ENCODE assay signal across 11 cellular contexts in the genomic region with DNA sequence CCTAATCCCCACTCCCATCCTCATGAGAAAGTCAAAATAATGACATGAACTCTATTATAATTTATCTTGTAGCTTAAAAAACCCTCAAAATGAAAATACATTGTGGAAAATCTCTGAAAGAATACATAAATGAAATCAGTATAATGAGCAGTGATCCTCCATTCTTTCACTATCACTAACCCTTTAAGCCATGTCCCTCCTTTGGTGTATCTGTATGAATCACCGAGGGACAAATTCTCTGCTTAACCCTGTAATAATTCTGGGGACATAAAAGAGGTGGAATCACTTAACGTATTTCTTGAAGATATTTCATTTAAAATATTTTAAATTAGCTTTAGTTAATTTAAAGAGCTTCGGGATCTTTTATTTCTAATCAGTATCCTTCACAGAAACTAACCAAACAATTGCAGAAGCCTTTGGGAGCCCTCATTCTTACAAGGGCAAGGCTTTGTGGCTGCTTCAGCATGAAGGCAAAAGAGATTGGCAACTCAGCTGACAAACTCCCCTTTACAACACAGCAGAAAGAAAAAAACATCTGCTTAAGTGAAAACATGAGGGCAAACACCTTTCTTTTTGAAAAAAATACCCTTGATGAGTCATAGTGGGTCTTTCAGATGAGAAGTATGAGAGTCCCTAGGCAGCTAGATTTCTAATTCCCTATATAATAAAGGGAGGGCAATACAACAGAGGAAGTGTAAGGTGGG. TPM values are rescaled to one million over a fixed set of nuclear protein-coding genes. Genes with fewer than 3 reads are reported as not detected.
A peak's percentile ranks its signal among the peaks of the same experiment; 100 is the strongest.
DNase-seq lines count a peak whose midpoint lies in the region; ATAC-seq, FAIRE-seq and TF ChIP-seq lines count a peak whose summit lies in the region.
"Had no signal": no experiment of that assay in that cellular context is flagged by ENCODE, and none has a peak within 500 bp of the region (broad histone marks: within the 10 kb centered on the region; RNA-seq: fewer than 3 reads in every experiment).

No MANE protein-coding gene starts in this region.

- no peaks in the 10 kb centered on the region for H3K27me3 Mint-ChIP-seq in astrocyte (ENCODE audit: low read depth, unreplicated experiment)

- CTCF ChIA-PET in SK-N-SH (lab: Yijun Ruan, JAX): no interaction called here

- POLR2A ChIA-PET in SK-N-SH (lab: Yijun Ruan, JAX): no interaction called here

- intact Hi-C loops in ovary (cut with DNase I): no loop called here

- H3K9me3 ChIP-seq in astrocyte (ENCODE audit: insufficient read depth, low read depth, low read length): no peaks in the 10 kb centered on the region
- no peaks in the 10 kb centered on the region for H3K9me3 ChIP-seq in upper lobe of left lung
- H3K9me3 ChIP-seq in SK-N-SH: no peaks in the 10 kb centered on the region
- H3K9me3 ChIP-seq in ovary: no peaks in the 10 kb centered on the region

- H3K9me2 ChIP-seq in SK-N-SH: no peaks in the 10 kb centered on the region

- H3K27ac Mint-ChIP-seq in astrocyte (ENCODE audit: unreplicated experiment): no peak overlapping the region

- H3K36me3 ChIP-seq in astrocyte (ENCODE audit: insufficient read depth, low read length): no peaks in the 10 kb centered on the region
- no peaks in the 10 kb centered on the region for H3K36me3 ChIP-seq in upper lobe of left lung
- H3K36me3 ChIP-seq in SK-N-SH (replicated peaks in 1 of 2; ENCODE audit: control insufficient read depth in 1 of 2, insufficient read depth in 2 of 2, low read length in 1 of 2): no peaks in the 10 kb centered on the region
- no peaks in the 10 kb centered on the region for H3K36me3 ChIP-seq in ovary

- TF ChIP-seq EP300 in upper lobe of left lung (IDR thresholded peaks at IDR 0.05) (no peak), SK-N-SH (IDR thresholded peaks at IDR 0.05; ENCODE audit: borderline replicate concordance in 1 of 2, low read depth in 1 of 2, low read length in 1 of 2) (no peak), ovary (IDR thresholded peaks at IDR 0.05) (no peak)

- no peaks in the 10 kb centered on the region for H3K27me3 ChIP-seq in astrocyte (ENCODE audit: insufficient read depth, low read length)
- no peaks in the 10 kb centered on the region for H3K27me3 ChIP-seq in upper lobe of left lung
- no peaks in the 10 kb centered on the region for H3K27me3 ChIP-seq in SK-N-SH (ENCODE audit: insufficient read depth)
- no peaks in the 10 kb centered on the region for H3K27me3 ChIP-seq in ovary

- H2AFZ ChIP-seq in astrocyte (ENCODE audit: low read depth, low read length) (no peak overlapping the region), SK-N-SH (ENCODE audit: low read depth) (no peak overlapping the region)

- H3K27ac ChIP-seq in astrocyte (ENCODE audit: low read depth, low read length) (no peak overlapping the region), upper lobe of left lung (no peak overlapping the region), SK-N-SH (ENCODE audit: low read depth in 2 of 2, low read length in 1 of 2) (no peak overlapping the region), ovary (no peak overlapping the region)

- H3K4me3 Mint-ChIP-seq in astrocyte (ENCODE audit: unreplicated experiment): no peak overlapping the region

- H3K4me2 ChIP-seq in astrocyte (ENCODE audit: low read length) (no peak overlapping the region), SK-N-SH (no peak overlapping the region)

- H3K9ac ChIP-seq in astrocyte (ENCODE audit: low read length): no peak overlapping the region
- no peak overlapping the region for H3K9ac ChIP-seq in SK-N-SH

- 88 to 91% methylated on average over 3 of the region's 3 CpGs for WGBS in upper lobe of left lung, 2 donors
- WGBS in SK-N-SH (ENCODE audit: low lambda C conversion rate): 86% methylated on average over 3 of the region's 3 CpGs
- WGBS in ovary, 3 donors: 88 to 93% (median 91%) methylated on average over 3 of the region's 3 CpGs

- no peaks in the 10 kb centered on the region for H3K79me2 ChIP-seq in astrocyte (ENCODE audit: insufficient read depth, low read length)
- no peaks in the 10 kb centered on the region for H3K79me2 ChIP-seq in SK-N-SH (ENCODE audit: insufficient read depth)

- TF ChIP-seq POLR2A in upper lobe of left lung (IDR thresholded peaks at IDR 0.05): no peak
- TF ChIP-seq POLR2A in ovary (IDR thresholded peaks at IDR 0.05): no peak

- H3K4me1 Mint-ChIP-seq in astrocyte (ENCODE audit: low read depth, unreplicated experiment): peaks cover 3% of the 10 kb centered on the region

- H3K36me3 Mint-ChIP-seq in astrocyte (ENCODE audit: low read depth, unreplicated experiment): no peaks in the 10 kb centered on the region

- H3F3A ChIP-seq in SK-N-SH (replicated peaks; ENCODE audit: insufficient read depth): no peaks in the 10 kb centered on the region

- H3K4me3 ChIP-seq in astrocyte (ENCODE audit: insufficient read depth, low read depth, low read length) (no peak overlapping the region), upper lobe of left lung (no peak overlapping the region), SK-N-SH (ENCODE audit: low read depth in 2 of 2, low read length in 1 of 2) (no peak overlapping the region), ovary (no peak overlapping the region)

- H3K4me1 ChIP-seq in astrocyte (ENCODE audit: insufficient read depth, low read length) (no peaks in the 10 kb centered on the region), upper lobe of left lung (no peaks in the 10 kb centered on the region), SK-N-SH (ENCODE audit: control insufficient read depth in 1 of 2, insufficient read depth in 2 of 2, low read depth in 1 of 2, low read length in 1 of 2) (no peaks in the 10 kb centered on the region), ovary (ENCODE audit: insufficient read depth) (no peaks in the 10 kb centered on the region)

- TF ChIP-seq RAD21 in SK-N-SH (IDR thresholded peaks at IDR 0.05; ENCODE audit: low read length): no peak

- ATAC-seq in GM18858 (IDR thresholded peaks at IDR 0.05; ENCODE audit: unreplicated experiment): peak; percentile 98
- peak; percentile 93 for ATAC-seq in GM21423 (IDR thresholded peaks at IDR 0.05; ENCODE audit: unreplicated experiment)
- peak; percentile 87 for ATAC-seq in HG03095 (IDR thresholded peaks at IDR 0.05; ENCODE audit: unreplicated experiment)
- no peak for ATAC-seq in upper lobe of left lung (ENCODE audit: low FRiP score in 2 of 2)

- H4K20me1 ChIP-seq in astrocyte (ENCODE audit: insufficient read depth, low read length): no peaks in the 10 kb centered on the region
- no peaks in the 10 kb centered on the region for H4K20me1 ChIP-seq in SK-N-SH (ENCODE audit: insufficient read depth)

- peak; percentile 2 for DNase-seq in astrocyte (ENCODE audit: low read depth)
- no peak for DNase-seq in effector CD8-positive, alpha-beta T cell (lab: John Stamatoyannopoulos, UW)
- DNase-seq in upper lobe of left lung: no peak
- no peak for DNase-seq in SK-N-SH
- DNase-seq in ovary: no peak
- DNase-seq: activated naive CD4-positive, alpha-beta T cell treated with Interleukin-2 at 50 U/mL for 16 hours; NCI-H748 treated with DMSO at 0.1 percent for 48 hours had no signal

- no peaks in the 10 kb centered on the region for H3K9me3 Mint-ChIP-seq in astrocyte (ENCODE audit: unreplicated experiment)

- no peak for FAIRE-seq in astrocyte (lab: Jason Lieb, UNC)
- FAIRE-seq: TTC549 had no signal

- TF ChIP-seq CTCF in astrocyte (IDR thresholded peaks at IDR 0.05; ENCODE audit: insufficient read depth, low read depth, low read length): no peak
- TF ChIP-seq CTCF in upper lobe of left lung (IDR thresholded peaks at IDR 0.05): no peak
- no peak for TF ChIP-seq CTCF in SK-N-SH (IDR thresholded peaks at IDR 0.05)
- no peak for TF ChIP-seq CTCF in ovary (IDR thresholded peaks at IDR 0.05)

TF ChIP-seq in SK-N-SH, 30 proteins besides CTCF, POLR2A, EP300 and RAD21:
- TF ChIP-seq USF1 (IDR thresholded peaks at IDR 0.05; ENCODE audit: borderline replicate concordance, low read depth) (no peak), GABPA (IDR thresholded peaks at IDR 0.05; ENCODE audit: low read depth) (no peak), REST (IDR thresholded peaks at IDR 0.05; ENCODE audit: low read depth, low read length) (no peak), TCF12 (IDR thresholded peaks at IDR 0.05) (no peak), POLR2AphosphoS5 (IDR thresholded peaks at IDR 0.05; ENCODE audit: low read depth, low read length) (no peak)
TF ChIP-seq in SK-N-SH: peak in this region for 0.

RNA-seq across cellular contexts. Expression of gene ALCAM, which starts 44.0 kb away (rescaled TPM):
- 137 and 154 TPM in 2 replicates for total RNA-seq in astrocyte
- total RNA-seq in upper lobe of left lung: 100 to 1,000 TPM; 129 to 390 (median 186) TPM
- 58.3 and 87.2 TPM in 2 replicates for polyA plus RNA-seq in SK-N-SH (2012; rRNA removed)
- 80.1 and 85.7 TPM in 2 replicates for polyA plus RNA-seq in SK-N-SH (2012; cell fraction: cytosol; rRNA removed)
- polyA plus RNA-seq in SK-N-SH (2012; cell fraction: nucleus; rRNA removed): 46.5 and 91.5 TPM in 2 replicates
- total RNA-seq in ovary: 10 to 100 TPM; 25.0 to 91.1 (median 52.1) TPM
- polyA plus RNA-seq in ovary: 100 to 1,000 TPM in 1 of 2 donors, 10 to 100 TPM in 1; 30.2 to 279 TPM

Comparison
In these comparisons a context has a peak if more than half of its experiments do, and no peak if none do; other contexts are left out.
1. ATAC-seq: peak in GM18858 (single experiment), GM21423 (single experiment) and HG03095 (single experiment); none in upper lobe of left lung (0 of 2).